20 cellular contexts compared by ENCODE assay signal in genomic region chr14:63972323-63972932, GRCh38.
DNase-seq lines count a peak whose midpoint lies in the region; ATAC-seq, FAIRE-seq and TF ChIP-seq lines count a peak whose summit lies in the region.
"Had no signal": no experiment of that assay in that cellular context is flagged by ENCODE, and none has a peak within 500 bp of the region (broad histone marks: within the 10 kb centered on the region; RNA-seq: fewer than 3 reads in every experiment).

No MANE protein-coding gene starts in this region.

- no peak for TF ChIP-seq CTCF in pancreas (IDR thresholded peaks at IDR 0.05)
- no peak for TF ChIP-seq CTCF in BE2C (IDR thresholded peaks at IDR 0.05; ENCODE audit: low read depth, low read length)

- intact Hi-C loops in pancreas (cut with DNase I) = no loop called here

- H3K4me3 ChIP-seq in pancreas (no peak overlapping the region), BE2C (ENCODE audit: low read depth, low read length) (no peak overlapping the region)
- H3K4me3 ChIP-seq: thyroid gland had no signal

- no peak for FAIRE-seq in pancreas (lab: Jason Lieb, UNC)

- ATAC-seq in HG02852 (IDR thresholded peaks at IDR 0.05; ENCODE audit: unreplicated experiment) (peak; percentile 59), pancreas (peak in 3 of 4 donors; percentile 33 to 77 (median 69)), HG03175 (IDR thresholded peaks at IDR 0.05; ENCODE audit: unreplicated experiment) (no peak)
- ATAC-seq: right cardiac atrium; stimulated activated naive B cell treated with anti-CD40 and anti-IgM and Interleukin-4, amounts not matched to agents 10 μg/mL and 1 μg/mL and 100 μg/mL, for 72 hours had no signal

- H3K27me3 ChIP-seq in pancreas (no peaks in the 10 kb centered on the region), BE2C (no peaks in the 10 kb centered on the region)
- H3K27me3 ChIP-seq: thyroid gland had no signal

- H3K9me3 ChIP-seq in pancreas = no peaks in the 10 kb centered on the region
- no peaks in the 10 kb centered on the region for H3K9me3 ChIP-seq in BE2C
- H3K9me3 ChIP-seq: thyroid gland had no signal

- 23 to 26% methylated on average over 3 of the region's 3 CpGs for WGBS in pancreas, 2 donors

- H3K4me1 ChIP-seq in pancreas (peaks cover 0 to 4% (median 3%) of the 10 kb centered on the region in 3 donors), BE2C (no peaks in the 10 kb centered on the region)
- H3K4me1 ChIP-seq: thyroid gland had no signal

- H3K36me3 ChIP-seq in pancreas (peaks cover 0 to 5% (median 0%) of the 10 kb centered on the region in 3 donors), BE2C (no peaks in the 10 kb centered on the region)

- H3K27ac ChIP-seq in pancreas = no peak overlapping the region
- H3K27ac ChIP-seq: RWPE1 had no signal

- DNase-seq in NCI-H2107 treated with DMSO at 0.1 percent for 48 hours (lab: John Stamatoyannopoulos, UW; ENCODE audit: unreplicated experiment) (peak; percentile 67), NCI-H2107 (lab: John Stamatoyannopoulos, UW) (no peak), NCI-H748 (lab: John Stamatoyannopoulos, UW; ENCODE audit: unreplicated experiment) (peak; percentile 81), pancreas (no peak), amniotic stem cell (lab: John Stamatoyannopoulos, UW) (no peak), BE2C (no peak)
- DNase-seq: activated CD4-positive, alpha-beta T cell treated with anti-CD3 and anti-CD28 coated beads, Interleukin-2, amount 10 ng/mL, durations not matched to agents 7 days and 5 days; activated gamma-delta T cell treated with Interleukin-2 at 50 U/mL for 16 hours; caudate nucleus; DND-41; head of caudate nucleus; immature natural killer cell; NCI-H187 treated with DMSO at 0.1 percent for 48 hours; NK-92 treated with Interleukin-12 subunit alpha and Interleukin-12 subunit beta, amount 100 ng/mL, for 24 hours; right cardiac atrium; stimulated activated naive B cell treated with anti-CD40 and anti-IgM and Interleukin-4, amounts not matched to agents 10 μg/mL and 1 μg/mL and 100 μg/mL, for 72 hours; thyroid gland had no signal

Comparison
In these comparisons a context has a peak if more than half of its experiments do, and no peak if none do; other contexts are left out.
1. DNase-seq: peak in NCI-H2107 treated with DMSO at 0.1 percent for 48 hours (single experiment) and NCI-H748 (single experiment); none in NCI-H2107 (single experiment), pancreas (0 of 6), amniotic stem cell (single experiment) and BE2C (single experiment).